8 cellular contexts compared by ENCODE assay signal in genomic region chr6:20529086-20529448, GRCh38. TPM values are rescaled to one million over a fixed set of nuclear protein-coding genes. Genes with fewer than 3 reads are reported as not detected.
DNase-seq lines count a peak whose midpoint lies in the region; ATAC-seq and TF ChIP-seq lines count a peak whose summit lies in the region.
"Not testable (repeated sequence)": the region's sequence is repeated elsewhere in the genome, so short reads cannot be mapped to it uniquely, and the experiment has no call there.

No MANE protein-coding gene starts in this region.

- not testable (repeated sequence) for BruUV-seq in PC-9 (replicated peaks; lab: Mats Ljungman, UMichigan)

- not testable (repeated sequence) for TF ChIP-seq POLR2A in uterus (IDR thresholded peaks at IDR 0.05)

- H3K4me1 Mint-ChIP-seq in GM23338, result peaks cover 16% of the 10 kb centered on the region
- peaks cover 12% of the 10 kb centered on the region for H3K4me1 Mint-ChIP-seq in activated naive CD8-positive, alpha-beta T cell treated with anti-CD3 and anti-CD28 coated beads for 36 hours
- not testable (repeated sequence) for H3K4me1 Mint-ChIP-seq in naive B cell

- H3K36me3 Mint-ChIP-seq in GM23338 (ENCODE audit: low read depth); activated naive CD8-positive, alpha-beta T cell treated with anti-CD3 and anti-CD28 coated beads for 36 hours; naive B cell: not testable (repeated sequence)

- POLR2A ChIA-PET in PC-9 (lab: Charles Lee; ENCODE audit: unreplicated experiment), result not testable (repeated sequence)

- H3K9me2 ChIP-seq in GM23338 (ENCODE audit: insufficient read depth); PC-9 (ENCODE audit: insufficient read depth): not testable (repeated sequence)

- H3K4me3 Mint-ChIP-seq in GM23338, result not testable (repeated sequence)
- H3K4me3 Mint-ChIP-seq in activated naive CD8-positive, alpha-beta T cell treated with anti-CD3 and anti-CD28 coated beads for 36 hours, result peak overlapping the region; percentile 36
- peak overlapping the region in 4 of 8 donors; percentile 12 to 79 (median 44) for H3K4me3 Mint-ChIP-seq in naive B cell

- H3K27me3 Mint-ChIP-seq in GM23338 (ENCODE audit: insufficient read depth, low read depth, poor library complexity), result peaks cover 10% of the 10 kb centered on the region
- H3K27me3 Mint-ChIP-seq in activated naive CD8-positive, alpha-beta T cell treated with anti-CD3 and anti-CD28 coated beads for 36 hours; naive B cell: not testable (repeated sequence)

- not testable (repeated sequence) for H3K9me3 ChIP-seq in PC-9 (ENCODE audit: insufficient read depth, low read depth); uterus

- H3K79me2 ChIP-seq in GM23338 (replicated peaks; ENCODE audit: insufficient read depth); PC-9 (ENCODE audit: low read depth): not testable (repeated sequence)

- CTCF ChIA-PET in PC-9 (lab: Charles Lee), result interaction anchor here (1.0 to 2.1 kb wide), 2 partner anchors 124 to 126 kb away, joined by 3 to 7 read pairs; no protein-coding TSS in a partner anchor

- H4K20me1 ChIP-seq in GM23338 (replicated peaks; ENCODE audit: insufficient read depth); PC-9 (ENCODE audit: insufficient read depth): not testable (repeated sequence)

- peak; percentile 25 for DNase-seq in Daoy (ENCODE audit: low read depth)
- peak; percentile 77 for DNase-seq in GM23338 (ENCODE audit: low spot score)
- DNase-seq in NAMALWA (ENCODE audit: low spot score), result peak; percentile 79
- peak in 1 of 2 experiments; percentile 41 for DNase-seq in PC-9
- DNase-seq in activated naive CD8-positive, alpha-beta T cell treated with anti-CD3 and anti-CD28 coated beads for 36 hours; uterus: not testable (repeated sequence)
- DNase-seq in foreskin keratinocyte, result peak in 1 of 2 donors; percentile 49
- DNase-seq in naive B cell, result peak; percentile 48

- not testable (repeated sequence) for H3K4me2 ChIP-seq in GM23338
- peak overlapping the region; percentile 61 for H3K4me2 ChIP-seq in PC-9

- TF ChIP-seq CTCF in GM23338 (conservative IDR thresholded peaks at IDR 0.05; ENCODE audit: low read depth in 2 of 2) (peak; percentile 53 to 73), PC-9 (conservative IDR thresholded peaks at IDR 0.05) (peak; percentile 64; the same call in 1 of the 2 replicates), foreskin keratinocyte (conservative IDR thresholded peaks at IDR 0.05) (peak; percentile 69), uterus (IDR thresholded peaks at IDR 0.05) (peak; percentile 34 to 49 (median 40))

- H2AFZ ChIP-seq in GM23338, result not testable (repeated sequence)
- peak overlapping the region; percentile 41; the same call in 1 of the 2 replicates for H2AFZ ChIP-seq in PC-9

- peaks cover 26% of the 10 kb centered on the region for H3K4me1 ChIP-seq in GM23338 (ENCODE audit: insufficient read depth)
- not testable (repeated sequence) for H3K4me1 ChIP-seq in PC-9 (replicated peaks; ENCODE audit: insufficient read depth); foreskin keratinocyte; uterus

- H3K27ac ChIP-seq in GM23338 (ENCODE audit: low read depth); PC-9; foreskin keratinocyte; uterus: not testable (repeated sequence)

- H3K9me3 Mint-ChIP-seq in GM23338; activated naive CD8-positive, alpha-beta T cell treated with anti-CD3 and anti-CD28 coated beads for 36 hours; naive B cell: not testable (repeated sequence)

- H3K4me3 ChIP-seq in GM23338, uterus: not testable (repeated sequence)
- H3K4me3 ChIP-seq in PC-9, result peak overlapping the region; percentile 29; the same call in 1 of the 2 replicates

- ATAC-seq in GM23338 (peak; percentile 56), foreskin keratinocyte (peak; percentile 68), naive B cell (ENCODE audit: low read depth in 2 of 2) (peak; percentile 64 to 71)

- H3K27me3 ChIP-seq in GM23338 (ENCODE audit: insufficient read depth); PC-9 (ENCODE audit: insufficient read depth, low read depth); foreskin keratinocyte; uterus: not testable (repeated sequence)

- H3K36me3 ChIP-seq in GM23338 (ENCODE audit: insufficient read depth); PC-9 (ENCODE audit: low read depth); uterus: not testable (repeated sequence)

- not testable (repeated sequence) for H3F3A ChIP-seq in GM23338 (replicated peaks; ENCODE audit: low read depth); PC-9 (ENCODE audit: insufficient read depth, low read depth)

- 0 out of 2 replicates have a peak overlapping the region, but pooled peaks have one; percentile 46 for H3K27ac Mint-ChIP-seq in GM23338
- H3K27ac Mint-ChIP-seq in activated naive CD8-positive, alpha-beta T cell treated with anti-CD3 and anti-CD28 coated beads for 36 hours, result peak overlapping the region; percentile 64
- peak overlapping the region in 2 of 6 donors; percentile 60 to 83 for H3K27ac Mint-ChIP-seq in naive B cell

- intact Hi-C loops in PC-9 (cut with micrococcal nuclease; ENCODE audit: unreplicated experiment) (loop anchor here (1.0 to 5.0 kb wide), 5 partner anchors 126 to 1932 kb away; partner anchors contain the start of gene MBOAT1), uterus (cut with DNase I; ENCODE audit: low total_unique reads) (loop anchor here (5.0 kb wide), 1 partner anchor 237 kb away; no protein-coding TSS in a partner anchor)

RNA-seq across cellular contexts. Expression of gene CDKAL1, which starts 5.2 kb away (rescaled TPM):
- 31.8 and 34.0 TPM in 2 replicates for total RNA-seq in Daoy (2014; rRNA removed; shearing (Covaris generic))
- total RNA-seq in GM23338 (2014; rRNA removed; shearing (Covaris generic)), result 22.5 and 35.0 TPM in 2 replicates
- polyA plus RNA-seq in GM23338 (2016; fragmentation: Nextera tagmentation; extraction: Ambion mirVana) (15.9 and 17.8 TPM in 2 replicates), foreskin keratinocyte (3.7 and 4.1 TPM in 2 replicates), naive B cell (ENCODE audit: low read depth in 6 of 6) (10 to 100 TPM; 27.0 to 40.2 (median 33.6) TPM)
- total RNA-seq in PC-9 (2021) (11.5 and 16.1 TPM in 2 replicates), foreskin keratinocyte (12.2 and 12.3 TPM in 2 replicates), uterus (10 to 100 TPM in 3 of 4 donors, 1 to 10 TPM in 1; 5.0 to 51.7 (median 18.9) TPM)
- total RNA-seq in activated naive CD8-positive, alpha-beta T cell treated with anti-CD3 and anti-CD28 coated beads for 36 hours, result 10 to 100 TPM; 22.6 to 22.7 TPM
